ENCODE assay signal across 22 cellular contexts in genomic region chr1:211198111-211198510, GRCh38.
A peak's percentile ranks its signal among the peaks of the same experiment; 100 is the strongest.
DNase-seq lines count a peak whose midpoint lies in the region; FAIRE-seq and TF ChIP-seq lines count a peak whose summit lies in the region.
"Had no signal": no experiment of that assay in that cellular context is flagged by ENCODE, and none has a peak within 500 bp of the region (broad histone marks: within the 10 kb centered on the region; RNA-seq: fewer than 3 reads in every experiment).

No MANE protein-coding gene starts in this region.

- FAIRE-seq in keratinocyte (lab: Jason Lieb, UNC): peak; percentile 78
- FAIRE-seq: G401.6, GM12892 had no signal

- no peak for TF ChIP-seq CTCF in cardiac fibroblast (IDR thresholded peaks at IDR 0.05; ENCODE audit: low read depth, low read length)
- no peak for TF ChIP-seq CTCF in keratinocyte (optimal IDR thresholded peaks at IDR 0.05 in 1 of 3, IDR thresholded peaks at IDR 0.05 in 1 of 3, conservative IDR thresholded peaks at IDR 0.05 in 1 of 3; ENCODE audit: extremely low read depth in 1 of 3, insufficient read depth in 2 of 3, low read length in 3 of 3)

- H3K79me2 ChIP-seq in keratinocyte (ENCODE audit: control insufficient read depth, insufficient read depth, low read length): no peaks in the 10 kb centered on the region

- H4K20me1 ChIP-seq in keratinocyte (ENCODE audit: control insufficient read depth, extremely low read depth, insufficient read depth, low read length): no peaks in the 10 kb centered on the region

- peak overlapping the region; percentile 33 for H3K4me2 ChIP-seq in keratinocyte (ENCODE audit: control insufficient read depth, extremely low read depth, insufficient read depth, low read depth, low read length)
- H3K4me2 ChIP-seq: KMS-11 had no signal

- H3K4me1 ChIP-seq in keratinocyte (ENCODE audit: control insufficient read depth, extremely low read depth, insufficient read depth, low read length): peaks cover 11% of the 10 kb centered on the region

- H3K27me3 ChIP-seq in keratinocyte (ENCODE audit: control insufficient read depth, extremely low read depth, insufficient read depth, low read length): no peaks in the 10 kb centered on the region
- H3K27me3 ChIP-seq: ovary had no signal

- H3K9me1 ChIP-seq in keratinocyte (ENCODE audit: control insufficient read depth, extremely low read depth, insufficient read depth, low read length): no peaks in the 10 kb centered on the region

- H3K27ac ChIP-seq in keratinocyte (ENCODE audit: control insufficient read depth, insufficient read depth, low read length): peak overlapping the region; percentile 61
- H3K27ac ChIP-seq: KMS-11, ovary, skin epidermis had no signal

- H3K36me3 ChIP-seq in keratinocyte (ENCODE audit: control insufficient read depth in 2 of 2, extremely low read depth in 1 of 2, insufficient read depth in 2 of 2, low read length in 2 of 2): no peaks in the 10 kb centered on the region
- H3K36me3 ChIP-seq: ovary had no signal

- H3K4me3 ChIP-seq in cardiac fibroblast (replicated peaks in 1 of 2; ENCODE audit: low read depth in 2 of 2, low read length in 2 of 2) (no peak overlapping the region), keratinocyte (ENCODE audit: control insufficient read depth in 2 of 3, extremely low read depth in 1 of 3, insufficient read depth in 2 of 3, low read depth in 1 of 3, low read length in 3 of 3) (peak overlapping the region in 1 of 3 experiments; percentile 20)
- H3K4me3 ChIP-seq: ovary, skin epidermis had no signal

- H2AFZ ChIP-seq in keratinocyte (ENCODE audit: control insufficient read depth, low read length): peak overlapping the region; percentile 27

- DNase-seq in AG08396 (ENCODE audit: low spot score): peak; percentile 55
- DNase-seq in NCI-H226: peak; percentile 51
- DNase-seq in cardiac fibroblast (ENCODE audit: low read depth in 2 of 2): peak; percentile 57 to 78
- DNase-seq in keratinocyte (ENCODE audit: low read depth, low spot score): peak; percentile 21
- DNase-seq in KG1 (lab: John Stamatoyannopoulos, UW): no peak
- DNase-seq in stimulated activated naive CD4-positive, alpha-beta T cell treated with Interleukin-2 at 50 U/mL for 16 hours (lab: John Stamatoyannopoulos, UW): no peak
- DNase-seq in NCI-H2107 (lab: John Stamatoyannopoulos, UW): no peak
- DNase-seq in DMS79 treated with DMSO at 0.1 percent for 48 hours (lab: John Stamatoyannopoulos, UW): no peak
- DNase-seq: activated CD4-positive, alpha-beta T cell treated with anti-CD3 and anti-CD28 coated beads, Interleukin-2, amount 10 ng/mL, durations not matched to agents 24 days and 14 days; activated naive CD8-positive, alpha-beta T cell treated with anti-CD3 and anti-CD28 coated beads, Interleukin-2, amount 10 ng/mL, durations not matched to agents 7 days and 5 days; activated T-cell treated with anti-CD3 and anti-CD28 coated beads, Interleukin-2, amount 50 U/mL, for 1 hour; CD8-positive, alpha-beta memory T cell; hippocampal formation; left cardiac atrium; NCI-H1417 treated with DMSO at 0.1 percent for 48 hours; NCI-H345; ovary; T-helper 9 cell had no signal

- H3K9me3 ChIP-seq in keratinocyte (ENCODE audit: control insufficient read depth, low read depth, low read length): no peaks in the 10 kb centered on the region
- H3K9me3 ChIP-seq: ovary had no signal

- no peak overlapping the region for H3K9ac ChIP-seq in keratinocyte (ENCODE audit: control insufficient read depth, extremely low read depth, insufficient read depth, low read length)
- H3K9ac ChIP-seq: KMS-11 had no signal

- dilution Hi-C loops in keratinocyte (cut with MboI; ENCODE audit: extremely low pct_ligation_motif_present, low sequenced_read_pairs): no loop called here

Comparison
In these comparisons a context has a peak if more than half of its experiments do, and no peak if none do; other contexts are left out.
1. DNase-seq: peak in AG08396 (single experiment), NCI-H226 (single experiment), cardiac fibroblast (2 of 2) and keratinocyte (single experiment); none in KG1 (single experiment), stimulated activated naive CD4-positive, alpha-beta T cell treated with Interleukin-2 at 50 U/mL for 16 hours (single experiment), NCI-H2107 (single experiment) and DMS79 treated with DMSO at 0.1 percent for 48 hours (single experiment).